In the genomic region with DNA sequence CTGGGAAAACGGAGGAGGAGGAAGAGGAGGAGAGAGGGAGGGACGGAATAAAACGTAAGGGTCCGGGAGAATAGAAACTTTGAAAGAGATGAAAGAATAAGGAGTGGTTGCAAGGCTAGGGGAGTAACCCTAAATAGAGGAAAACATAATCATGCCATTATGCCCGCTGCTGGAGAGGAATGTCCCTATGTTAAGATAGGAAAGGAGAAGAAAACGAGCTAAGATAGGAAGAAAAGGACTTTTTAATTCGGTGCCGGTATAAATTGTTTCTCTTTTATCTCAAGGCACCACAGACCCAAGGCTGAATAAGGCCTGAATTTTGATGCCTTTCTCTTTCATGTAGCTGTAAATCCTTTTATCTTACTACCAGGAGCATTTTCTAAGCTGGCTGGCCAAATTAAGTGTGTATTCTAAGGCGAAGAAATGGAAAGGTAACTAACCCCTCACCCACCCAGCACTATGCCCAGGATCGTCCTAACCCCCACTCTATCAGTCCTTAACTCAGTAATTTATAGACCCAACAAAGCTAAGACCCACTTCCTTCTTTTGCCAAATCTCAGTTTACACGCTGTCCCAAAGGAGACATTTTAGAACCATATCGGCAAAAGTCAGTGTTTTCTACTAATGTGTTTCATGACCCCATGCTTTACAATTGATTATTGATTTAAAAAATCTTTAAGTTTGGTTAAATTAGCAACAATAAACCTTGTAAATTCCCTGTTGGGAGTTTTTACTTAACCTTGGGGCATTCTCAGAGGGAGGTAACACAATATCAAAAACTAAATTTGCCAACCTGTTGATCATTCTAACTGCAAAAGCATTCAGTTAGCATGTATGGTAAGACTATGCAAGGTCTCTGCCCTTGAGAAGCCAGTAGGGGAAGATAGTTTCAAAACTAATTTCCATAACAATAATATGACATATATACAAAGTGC, we compare ENCODE assay signal across 8 cellular contexts. TPM values are rescaled to one million over a fixed set of nuclear protein-coding genes. Genes with fewer than 3 reads are reported as not detected.
DNase-seq lines count a peak whose midpoint lies in the region; ATAC-seq and TF ChIP-seq lines count a peak whose summit lies in the region.

No MANE protein-coding gene starts in this region.

- H3K9me3 Mint-ChIP-seq in dendritic cell treated with granulocyte-macrophage colony-stimulating factor and Interleukin-4, amounts not matched to agents 40 ng/mL and 50 ng/mL, for 4 days = no peaks in the 10 kb centered on the region
- H3K9me3 Mint-ChIP-seq in nephron = no peaks in the 10 kb centered on the region

- H4K20me1 ChIP-seq in BLaER1 treated with 17β-estradiol and CSF1 and Interleukin-3, amounts not matched to agents 10 nM and 100 nM = no peaks in the 10 kb centered on the region; a peak in 1 of 22 replicates

- peak overlapping the region; percentile 95 for H3K4me3 Mint-ChIP-seq in dendritic cell treated with granulocyte-macrophage colony-stimulating factor and Interleukin-4, amounts not matched to agents 40 ng/mL and 50 ng/mL, for 4 days
- peak overlapping the region; percentile 92 to 94 (median 94) for H3K4me3 Mint-ChIP-seq in nephron

- ATAC-seq in GM19324 (IDR thresholded peaks at IDR 0.05; ENCODE audit: low FRiP score, unreplicated experiment) = no peak

- H3K27me3 Mint-ChIP-seq in dendritic cell treated with granulocyte-macrophage colony-stimulating factor and Interleukin-4, amounts not matched to agents 40 ng/mL and 50 ng/mL, for 4 days = no peaks in the 10 kb centered on the region
- no peaks in the 10 kb centered on the region for H3K27me3 Mint-ChIP-seq in nephron (ENCODE audit: low read depth)

- peaks cover 7% of the 10 kb centered on the region for H3K4me1 Mint-ChIP-seq in dendritic cell treated with granulocyte-macrophage colony-stimulating factor and Interleukin-4, amounts not matched to agents 40 ng/mL and 50 ng/mL, for 4 days (ENCODE audit: low read depth)
- peaks cover 17% of the 10 kb centered on the region for H3K4me1 Mint-ChIP-seq in nephron

- peaks cover 9 to 25% (median 18%) of the 10 kb centered on the region in 10 experiments; a peak in 16 of 20 replicates for H3K4me1 ChIP-seq in BLaER1 treated with 17β-estradiol and CSF1 and Interleukin-3, amounts not matched to agents 10 nM and 100 nM

- H3K36me3 ChIP-seq in BLaER1 treated with 17β-estradiol and CSF1 and Interleukin-3, amounts not matched to agents 10 nM and 100 nM = peaks cover 0 to 7% (median 0%) of the 10 kb centered on the region in 11 experiments; a peak in 6 of 22 replicates

- H3K4me2 ChIP-seq in BLaER1 treated with 17β-estradiol and CSF1 and Interleukin-3, amounts not matched to agents 10 nM and 100 nM = peak overlapping the region; percentile 58 to 81 (median 66)

- no peak for DNase-seq in Jurkat, Clone E6-1 (ENCODE audit: low read depth, low spot score)
- DNase-seq in cerebellar nuclear complex (lab: John Stamatoyannopoulos, UW) = no peak
- DNase-seq in NCI-H774 (lab: John Stamatoyannopoulos, UW) = no peak
- DNase-seq in DMS53 (lab: John Stamatoyannopoulos, UW) = no peak

- peak overlapping the region; percentile 49 to 94 (median 79); a peak in 21 of 22 replicates for H3K27ac ChIP-seq in BLaER1 treated with 17β-estradiol and CSF1 and Interleukin-3, amounts not matched to agents 10 nM and 100 nM

- H3K27ac Mint-ChIP-seq in dendritic cell treated with granulocyte-macrophage colony-stimulating factor and Interleukin-4, amounts not matched to agents 40 ng/mL and 50 ng/mL, for 4 days = peak overlapping the region; percentile 93
- peak overlapping the region; percentile 99 for H3K27ac Mint-ChIP-seq in nephron

- TF ChIP-seq CTCF in nephron (IDR thresholded peaks at IDR 0.05; ENCODE audit: unreplicated experiment in 3 of 3) = no peak

- no peaks in the 10 kb centered on the region for H3K27me3 ChIP-seq in BLaER1 treated with 17β-estradiol and CSF1 and Interleukin-3, amounts not matched to agents 10 nM and 100 nM

- peak overlapping the region; percentile 63 to 93 (median 76) for H3K9ac ChIP-seq in BLaER1 treated with 17β-estradiol and CSF1 and Interleukin-3, amounts not matched to agents 10 nM and 100 nM

- intact Hi-C loops in dendritic cell treated with granulocyte-macrophage colony-stimulating factor and Interleukin-4, amounts not matched to agents 40 ng/mL and 50 ng/mL, for 4 days (cut with micrococcal nuclease) = loop anchor here (1.0 to 2.0 kb wide), 3 partner anchors 42 to 77 kb away; a partner anchor contains a TSS

- H3K9me3 ChIP-seq in BLaER1 treated with 17β-estradiol and CSF1 and Interleukin-3, amounts not matched to agents 10 nM and 100 nM (replicated peaks in 1 of 11) = no peaks in the 10 kb centered on the region

- peak overlapping the region; percentile 53 to 71 (median 62) for H3K4me3 ChIP-seq in BLaER1 treated with 17β-estradiol and CSF1 and Interleukin-3, amounts not matched to agents 10 nM and 100 nM
- H3K4me3 ChIP-seq in Jurkat, Clone E6-1 (ENCODE audit: low read length) = peak overlapping the region; percentile 68

- H3K36me3 Mint-ChIP-seq in dendritic cell treated with granulocyte-macrophage colony-stimulating factor and Interleukin-4, amounts not matched to agents 40 ng/mL and 50 ng/mL, for 4 days (ENCODE audit: low read depth) = peaks cover 19% of the 10 kb centered on the region
- peaks cover 5% of the 10 kb centered on the region for H3K36me3 Mint-ChIP-seq in nephron (ENCODE audit: low read depth)

RNA-seq across cellular contexts. Expression of a gene that starts 1.1 kb away (rescaled TPM):
- 20.0 TPM for polyA plus RNA-seq in Jurkat, Clone E6-1 (2012; ENCODE audit: insufficient read depth, insufficient read length)

RNA-seq across cellular contexts. Expression of a gene that starts 42.0 kb away (rescaled TPM):
- polyA plus RNA-seq in Jurkat, Clone E6-1 (2012; ENCODE audit: insufficient read depth, insufficient read length) = 96.6 TPM
